Comparison of ENCODE assay signal across 2 cellular contexts in genomic region chr20:45578151-45578660, GRCh38.
TF ChIP-seq lines count a peak whose summit lies in the region.

No MANE protein-coding gene starts in this region.

TF ChIP-seq in WTC11, 78 proteins besides CTCF, POLR2A, EP300 and RAD21 (continues in another document):
- TF ChIP-seq TCF7 (CRISPR knock-in tag; IDR thresholded peaks at IDR 0.05; ENCODE audit: low read depth) = no peak
- no peak for TF ChIP-seq ZNF138 (CRISPR knock-in tag; conservative IDR thresholded peaks at IDR 0.05)
- TF ChIP-seq ZSCAN18 (CRISPR knock-in tag; IDR thresholded peaks at IDR 0.05) = no peak
- TF ChIP-seq ELF4 (CRISPR knock-in tag; IDR thresholded peaks at IDR 0.05; ENCODE audit: low read depth) = no peak
- no peak for TF ChIP-seq ZNF416 (CRISPR knock-in tag; IDR thresholded peaks at IDR 0.05)
- TF ChIP-seq USF2 (CRISPR knock-in tag; IDR thresholded peaks at IDR 0.05) = no peak
- no peak for TF ChIP-seq E2F4 (CRISPR knock-in tag; IDR thresholded peaks at IDR 0.05; ENCODE audit: borderline replicate concordance, low read depth)
- TF ChIP-seq JUN (CRISPR knock-in tag; IDR thresholded peaks at IDR 0.05) = no peak
- no peak for TF ChIP-seq ZBTB21 (CRISPR knock-in tag; IDR thresholded peaks at IDR 0.05; ENCODE audit: borderline replicate concordance)
- no peak for TF ChIP-seq MYBL2 (CRISPR knock-in tag; IDR thresholded peaks at IDR 0.05)
- no peak for TF ChIP-seq ZNF532 (CRISPR knock-in tag; IDR thresholded peaks at IDR 0.05; ENCODE audit: borderline replicate concordance)
- no peak for TF ChIP-seq MXD4 (CRISPR knock-in tag; IDR thresholded peaks at IDR 0.05; ENCODE audit: borderline replicate concordance)
- no peak for TF ChIP-seq EMX1 (CRISPR knock-in tag; IDR thresholded peaks at IDR 0.05)
- no peak for TF ChIP-seq ATF3 (CRISPR knock-in tag; conservative IDR thresholded peaks at IDR 0.05)
- no peak for TF ChIP-seq ZNF425 (CRISPR knock-in tag; conservative IDR thresholded peaks at IDR 0.05)

TF ChIP-seq in HepG2, 621 proteins besides CTCF, POLR2A, EP300 and RAD21:
- TF ChIP-seq ZNF205 (CRISPR knock-in tag; IDR thresholded peaks at IDR 0.05) (no peak), ARHGAP35 (CRISPR knock-in tag; IDR thresholded peaks at IDR 0.05; ENCODE audit: borderline replicate concordance) (no peak), ZNF331 (CRISPR knock-in tag; IDR thresholded peaks at IDR 0.05) (no peak)
